Comparison of ENCODE assay signal across 1 cellular context in the genomic region with DNA sequence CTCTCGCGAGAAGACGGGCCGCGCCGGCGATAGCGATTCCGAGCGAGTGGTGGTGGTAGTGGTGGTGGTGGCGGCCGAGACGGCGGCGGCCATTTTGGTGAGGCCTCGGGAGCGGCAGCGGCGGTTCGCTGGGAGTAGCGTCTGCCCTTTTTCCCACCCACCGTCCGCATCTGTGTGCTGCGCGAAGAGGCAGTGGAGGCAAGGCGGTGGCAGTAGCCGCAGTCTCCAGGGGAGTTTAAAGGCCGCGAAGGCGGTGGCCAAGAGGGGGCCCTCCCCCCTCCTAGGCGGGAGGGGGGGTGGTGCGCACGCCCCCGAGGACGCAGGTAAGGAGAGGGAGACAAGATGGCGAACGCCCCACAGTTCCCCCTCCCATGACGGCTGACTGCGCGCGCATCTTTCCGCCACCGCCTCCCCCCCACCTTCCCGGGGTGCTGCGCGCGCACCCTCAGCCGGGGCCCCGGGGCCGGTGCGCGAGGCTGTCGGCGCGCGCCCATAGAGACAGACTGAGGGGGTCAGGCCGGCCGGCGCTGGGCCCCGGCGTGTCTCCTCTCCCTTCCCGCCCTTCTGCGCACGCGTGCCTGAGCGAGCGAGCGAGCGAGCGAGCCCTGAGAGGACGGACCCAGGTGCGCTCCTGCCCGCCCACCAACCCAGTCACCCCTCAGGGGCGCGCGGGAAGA.
TF ChIP-seq lines count a peak whose summit lies in the region.

No MANE protein-coding gene starts in this region.

TF ChIP-seq in GM12878, 131 proteins besides CTCF, POLR2A, EP300 and RAD21 (continued from another document):
- TF ChIP-seq, protein P1, sequence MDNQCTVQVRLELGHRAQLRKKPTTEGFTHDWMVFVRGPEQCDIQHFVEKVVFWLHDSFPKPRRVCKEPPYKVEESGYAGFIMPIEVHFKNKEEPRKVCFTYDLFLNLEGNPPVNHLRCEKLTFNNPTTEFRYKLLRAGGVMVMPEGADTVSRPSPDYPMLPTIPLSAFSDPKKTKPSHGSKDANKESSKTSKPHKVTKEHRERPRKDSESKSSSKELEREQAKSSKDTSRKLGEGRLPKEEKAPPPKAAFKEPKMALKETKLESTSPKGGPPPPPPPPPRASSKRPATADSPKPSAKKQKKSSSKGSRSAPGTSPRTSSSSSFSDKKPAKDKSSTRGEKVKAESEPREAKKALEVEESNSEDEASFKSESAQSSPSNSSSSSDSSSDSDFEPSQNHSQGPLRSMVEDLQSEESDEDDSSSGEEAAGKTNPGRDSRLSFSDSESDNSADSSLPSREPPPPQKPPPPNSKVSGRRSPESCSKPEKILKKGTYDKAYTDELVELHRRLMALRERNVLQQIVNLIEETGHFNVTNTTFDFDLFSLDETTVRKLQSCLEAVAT (IDR thresholded peaks at IDR 0.05), result peak; percentile 92; the same call in 1 of the 2 replicates
- TF ChIP-seq CHD4 (IDR thresholded peaks at IDR 0.05) (no peak), IKZF2 (IDR thresholded peaks at IDR 0.05) (peak in 1 of 2 experiments; percentile 54; a peak in 1 of 4 replicates), SRF (IDR thresholded peaks at IDR 0.05; ENCODE audit: low read depth in 2 of 2, low read length in 2 of 2) (0 out of 4 replicates have a peak, but pooled peaks of 1 of the 2 experiments have one; percentile 2)
